In the genomic region with DNA sequence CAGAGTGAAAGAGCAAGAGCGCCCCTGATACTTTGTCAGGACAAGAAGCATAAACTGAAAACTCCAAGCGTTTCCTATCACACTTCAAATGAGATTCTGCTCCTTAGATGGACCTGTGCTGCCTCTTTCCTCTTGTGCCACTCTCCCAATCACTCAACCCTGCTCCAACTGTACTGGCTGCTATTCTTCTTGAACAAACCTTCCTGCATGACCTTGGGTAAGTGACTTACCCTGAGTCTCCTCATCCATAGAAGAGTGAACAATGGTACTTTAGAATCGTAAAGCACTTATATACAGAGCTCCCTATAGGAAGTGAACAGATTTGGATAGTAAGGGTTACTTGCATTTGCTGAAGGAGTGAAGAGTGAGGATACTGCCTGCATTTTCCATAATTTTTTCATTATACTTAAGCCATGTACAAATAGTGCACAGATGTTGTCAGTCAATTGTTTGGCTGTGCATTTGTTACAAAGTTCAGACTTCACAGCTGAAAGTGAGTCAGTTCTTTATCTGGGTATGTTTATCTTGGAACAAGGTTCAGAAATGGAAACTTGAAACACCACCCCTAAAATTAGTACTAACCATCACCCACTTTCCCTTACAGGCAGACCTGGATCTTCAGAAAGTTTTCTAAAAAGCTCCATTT, we compare ENCODE assay signal across 10 cellular contexts. TPM values are rescaled to one million over a fixed set of nuclear protein-coding genes. Genes with fewer than 3 reads are reported as not detected.
DNase-seq lines count a peak whose midpoint lies in the region; ATAC-seq and TF ChIP-seq lines count a peak whose summit lies in the region.
"Had no signal": no experiment of that assay in that cellular context is flagged by ENCODE, and none has a peak within 500 bp of the region (broad histone marks: within the 10 kb centered on the region; RNA-seq: fewer than 3 reads in every experiment).

No MANE protein-coding gene starts in this region.

- H3K9me3 Mint-ChIP-seq in natural killer cell, result no peaks in the 10 kb centered on the region
- H3K9me3 Mint-ChIP-seq in natural killer cell treated with Interleukin-12 subunit alpha and Interleukin-12 subunit beta and Interleukin-15 and Interleukin-18, amount 100 ng/mL, for 72 hours, result no peaks in the 10 kb centered on the region

- H3K27me3 Mint-ChIP-seq in natural killer cell (ENCODE audit: low read depth in 2 of 2), result no peaks in the 10 kb centered on the region
- H3K27me3 Mint-ChIP-seq in natural killer cell treated with Interleukin-12 subunit alpha and Interleukin-12 subunit beta and Interleukin-15 and Interleukin-18, amount 100 ng/mL, for 72 hours, result no peaks in the 10 kb centered on the region

- no peaks in the 10 kb centered on the region for H3K36me3 ChIP-seq in colonic mucosa
- peaks cover 0 to 12% of the 10 kb centered on the region in 2 donors for H3K36me3 ChIP-seq in left lung
- peaks cover under 1% of the 10 kb centered on the region; the same call in 1 of the 2 replicates for H3K36me3 ChIP-seq in H7 (replicated peaks; ENCODE audit: control insufficient read depth, insufficient read depth, low read length)

- peaks cover 5% of the 10 kb centered on the region for H3K36me3 Mint-ChIP-seq in natural killer cell
- peaks cover 9% of the 10 kb centered on the region for H3K36me3 Mint-ChIP-seq in natural killer cell treated with Interleukin-12 subunit alpha and Interleukin-12 subunit beta and Interleukin-15 and Interleukin-18, amount 100 ng/mL, for 72 hours

- H3K27me3 ChIP-seq in colonic mucosa, result no peaks in the 10 kb centered on the region
- no peaks in the 10 kb centered on the region for H3K27me3 ChIP-seq in left lung
- H3K27me3 ChIP-seq in H7 (ENCODE audit: control insufficient read depth, insufficient read depth, low read length), result no peaks in the 10 kb centered on the region

- no peak overlapping the region for H3K4me3 Mint-ChIP-seq in natural killer cell
- no peak overlapping the region for H3K4me3 Mint-ChIP-seq in natural killer cell treated with Interleukin-12 subunit alpha and Interleukin-12 subunit beta and Interleukin-15 and Interleukin-18, amount 100 ng/mL, for 72 hours

- no peaks in the 10 kb centered on the region for H3K9me3 ChIP-seq in colonic mucosa
- H3K9me3 ChIP-seq in left lung, result no peaks in the 10 kb centered on the region

- H3K27ac ChIP-seq in colonic mucosa (peak overlapping the region; percentile 36), left lung (no peak overlapping the region)

- no peak overlapping the region for H3K9ac ChIP-seq in colonic mucosa (ENCODE audit: low read depth in 2 of 2, low read length in 2 of 2)

- DNase-seq in natural killer cell (no peak), colonic mucosa (no peak), left lung (no peak), NOMO-1 treated with dmso at 0.1 percent for 144 hours (lab: John Stamatoyannopoulos, UW; ENCODE audit: unreplicated experiment) (no peak), H7 (no peak)
- DNase-seq in natural killer cell treated with Interleukin-12 subunit alpha and Interleukin-12 subunit beta and Interleukin-15 and Interleukin-18, amount 100 ng/mL, for 72 hours (ENCODE audit: low spot score), result no peak
- no peak for DNase-seq in activated effector memory CD4-positive, alpha-beta T cell treated with anti-CD3 and anti-CD28 coated beads, Interleukin-2, amount 50 U/mL, for 16 hours
- DNase-seq: AML-193, NCI-H2227 treated with DMSO at 0.1 percent for 48 hours had no signal

- H3K4me3 ChIP-seq in colonic mucosa (no peak overlapping the region), left lung (no peak overlapping the region), H7 (ENCODE audit: insufficient read depth, low read depth, low read length) (no peak overlapping the region)

- no peaks in the 10 kb centered on the region for H3K4me1 ChIP-seq in colonic mucosa
- H3K4me1 ChIP-seq in left lung, result peaks cover 3 to 11% of the 10 kb centered on the region in 2 donors

- TF ChIP-seq CTCF in natural killer cell (IDR thresholded peaks at IDR 0.05) (no peak), colonic mucosa (IDR thresholded peaks at IDR 0.05) (no peak), left lung (IDR thresholded peaks at IDR 0.05) (no peak)

- H3K27ac Mint-ChIP-seq in natural killer cell, result peak overlapping the region; percentile 3 to 7
- H3K27ac Mint-ChIP-seq in natural killer cell treated with Interleukin-12 subunit alpha and Interleukin-12 subunit beta and Interleukin-15 and Interleukin-18, amount 100 ng/mL, for 72 hours, result no peak overlapping the region

- intact Hi-C loops in natural killer cell (cut with micrococcal nuclease), result no loop called here
- intact Hi-C loops in colonic mucosa (cut with DNase I), result no loop called here
- intact Hi-C loops in left lung (cut with DNase I), result no loop called here

- peaks cover 7 to 16% of the 10 kb centered on the region in 2 donors for H3K4me1 Mint-ChIP-seq in natural killer cell
- H3K4me1 Mint-ChIP-seq in natural killer cell treated with Interleukin-12 subunit alpha and Interleukin-12 subunit beta and Interleukin-15 and Interleukin-18, amount 100 ng/mL, for 72 hours (ENCODE audit: low read depth in 2 of 2), result peaks cover 5 to 12% of the 10 kb centered on the region in 2 donors

- ATAC-seq in natural killer cell (no peak), left lung (peak; percentile 55), HG02588 (IDR thresholded peaks at IDR 0.05; ENCODE audit: unreplicated experiment) (no peak)
- ATAC-seq in natural killer cell treated with Interleukin-12 subunit alpha and Interleukin-12 subunit beta and Interleukin-15 and Interleukin-18, amount 100 ng/mL, for 72 hours, result no peak

RNA-seq across cellular contexts. Expression of gene MTERF2, which starts 10.8 kb away (rescaled TPM):
- 10 to 100 TPM; 12.5 to 24.0 (median 15.1) TPM for total RNA-seq in natural killer cell
- total RNA-seq in natural killer cell treated with Interleukin-12 subunit alpha and Interleukin-12 subunit beta and Interleukin-15 and Interleukin-18, amount 100 ng/mL, for 72 hours, result 1 to 10 TPM; 8.0 to 9.0 TPM
- 10 to 100 TPM in 1 of 2 donors, 1 to 10 TPM in 1; 9.3 to 11.6 TPM for total RNA-seq in colonic mucosa
- total RNA-seq in left lung, result 10 to 100 TPM; 10.8 to 11.0 TPM
- 6.5 and 11.5 TPM in 2 replicates for total RNA-seq in H7 (2014; rRNA removed; shearing (Covaris generic))

RNA-seq across cellular contexts. Expression of gene TMEM263, which starts 20.4 kb away (rescaled TPM):
- total RNA-seq in natural killer cell, result 10 to 100 TPM; 24.1 to 37.5 (median 34.4) TPM
- total RNA-seq in natural killer cell treated with Interleukin-12 subunit alpha and Interleukin-12 subunit beta and Interleukin-15 and Interleukin-18, amount 100 ng/mL, for 72 hours, result 10 to 100 TPM; 31.2 to 42.7 TPM
- 10 to 100 TPM; 29.6 to 41.9 TPM for total RNA-seq in colonic mucosa
- 10 to 100 TPM; 42.7 to 59.3 TPM for total RNA-seq in left lung
- 19.0 and 23.7 TPM in 2 replicates for total RNA-seq in H7 (2014; rRNA removed; shearing (Covaris generic))

Comparison
In these comparisons a context has a peak if more than half of its experiments do, and no peak if none do; other contexts are left out.
1. H3K27ac Mint-ChIP-seq: peak in natural killer cell (2 of 2); none in natural killer cell treated with Interleukin-12 subunit alpha and Interleukin-12 subunit beta and Interleukin-15 and Interleukin-18, amount 100 ng/mL, for 72 hours (0 of 2).